ENCODE assay signal across 8 cellular contexts in the genomic region with DNA sequence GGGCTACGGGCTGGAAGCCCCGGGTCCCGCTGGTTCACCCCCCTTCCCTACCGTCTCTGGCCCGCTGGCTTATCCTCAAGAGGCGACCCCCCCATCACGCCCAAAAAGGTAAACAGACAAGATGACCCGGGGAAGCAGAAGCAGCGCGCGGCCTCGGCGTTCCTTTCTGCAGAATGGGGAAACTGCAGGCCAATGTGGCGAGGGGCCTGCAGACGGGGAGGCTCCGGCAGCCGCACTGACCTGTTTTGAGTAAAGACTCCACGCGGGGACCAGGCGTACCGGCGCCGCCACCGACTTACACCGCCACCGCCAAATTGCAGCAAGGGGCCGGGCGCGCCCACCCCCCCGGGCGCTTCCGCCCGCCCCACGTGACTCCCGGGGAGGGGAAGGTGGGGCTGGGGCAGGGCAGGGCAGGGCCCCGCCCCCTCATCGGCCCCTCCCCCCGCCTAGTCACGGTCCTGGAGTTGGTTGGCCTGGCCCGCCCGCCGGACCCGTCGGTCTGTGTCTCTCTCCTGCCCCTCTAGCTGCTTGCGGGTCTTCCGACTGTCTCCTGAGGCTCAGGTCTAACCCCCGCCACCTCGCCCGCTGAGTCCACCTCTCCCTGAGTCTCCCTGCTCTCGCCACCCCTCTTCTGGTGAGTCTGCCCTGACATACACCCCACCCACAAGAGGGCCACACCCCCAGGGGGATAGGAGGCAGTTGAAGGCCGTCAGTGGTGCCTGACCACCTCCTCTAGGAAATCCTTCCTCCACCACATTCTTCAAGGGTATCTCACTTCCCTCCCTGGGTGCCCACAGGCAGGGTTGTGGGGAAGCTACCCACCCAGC. TPM values are rescaled to one million over a fixed set of nuclear protein-coding genes. Genes with fewer than 3 reads are reported as not detected.
DNase-seq lines count a peak whose midpoint lies in the region; ATAC-seq lines count a peak whose summit lies in the region.

A gene (minus strand): TSS at position 321 of the 827 bp plus-strand sequence. CDS start 25,280 bp downstream, outside the sequence.

- CTCF ChIA-PET in activated CD8-positive, alpha-beta T cell treated with anti-CD3 and anti-CD28 coated beads, Interleukin-2, amount 10 ng/mL, durations not matched to agents 7 days and 5 days (lab: Charles Lee): interaction anchor here (1.1 to 1.4 kb wide), 3 partner anchors 27 to 30 kb away, joined by 3 to 7 read pairs (median 4); no protein-coding TSS in a partner anchor

- H3K4me3 Mint-ChIP-seq in activated CD8-positive, alpha-beta T cell treated with anti-CD3 and anti-CD28 coated beads, Interleukin-2, amount 10 ng/mL, durations not matched to agents 7 days and 5 days: peak within 1 kb of the TSS; percentile 88

- no peaks in the 10 kb centered on the region for H3K27me3 Mint-ChIP-seq in activated CD8-positive, alpha-beta T cell treated with anti-CD3 and anti-CD28 coated beads, Interleukin-2, amount 10 ng/mL, durations not matched to agents 7 days and 5 days (ENCODE audit: low read depth)

- peaks cover 8% of the 10 kb centered on the region for H3K36me3 Mint-ChIP-seq in activated CD8-positive, alpha-beta T cell treated with anti-CD3 and anti-CD28 coated beads, Interleukin-2, amount 10 ng/mL, durations not matched to agents 7 days and 5 days (ENCODE audit: low read depth)

- peak; percentile 31 to 51 for DNase-seq in NCI-H187 (lab: John Stamatoyannopoulos, UW)
- DNase-seq in NCI-H187 treated with DMSO at 0.1 percent for 48 hours (lab: John Stamatoyannopoulos, UW): no peak
- peak; percentile 85 for DNase-seq in NCI-H82 (lab: John Stamatoyannopoulos, UW)
- DNase-seq in activated CD8-positive, alpha-beta T cell treated with anti-CD3 and anti-CD28 coated beads, Interleukin-2, amount 10 ng/mL, durations not matched to agents 7 days and 5 days: peak; percentile 82
- DNase-seq in effector CD8-positive, alpha-beta T cell (lab: John Stamatoyannopoulos, UW): peak; percentile 69
- peak; percentile 57 to 77 for DNase-seq in lung microvascular endothelial cell (ENCODE audit: low read depth in 2 of 2)
- DNase-seq in stimulated activated CD4-positive, alpha-beta T cell treated with anti-CD3 and anti-CD28 coated beads, TNF-alpha, amount 100 ng/mL, for 48 hours (ENCODE audit: low read depth in 3 of 3): peak; percentile 35 to 68 (median 43)

- peaks cover 33% of the 10 kb centered on the region for H3K4me1 Mint-ChIP-seq in activated CD8-positive, alpha-beta T cell treated with anti-CD3 and anti-CD28 coated beads, Interleukin-2, amount 10 ng/mL, durations not matched to agents 7 days and 5 days (ENCODE audit: low read depth)

- peak within 1 kb of the TSS; percentile 95 for H3K27ac Mint-ChIP-seq in activated CD8-positive, alpha-beta T cell treated with anti-CD3 and anti-CD28 coated beads, Interleukin-2, amount 10 ng/mL, durations not matched to agents 7 days and 5 days

- peak; percentile 69 for ATAC-seq in HG03066 (IDR thresholded peaks at IDR 0.05; ENCODE audit: low read depth, unreplicated experiment)
- ATAC-seq in activated CD8-positive, alpha-beta T cell treated with anti-CD3 and anti-CD28 coated beads, Interleukin-2, amount 10 ng/mL, durations not matched to agents 7 days and 5 days: peak; percentile 85

- POLR2A ChIA-PET in activated CD8-positive, alpha-beta T cell treated with anti-CD3 and anti-CD28 coated beads, Interleukin-2, amount 10 ng/mL, durations not matched to agents 7 days and 5 days (lab: Charles Lee): interaction anchor here (0.6 kb wide), 1 partner anchor 10 kb away, joined by 3 read pairs; no protein-coding TSS in a partner anchor

- no peaks in the 10 kb centered on the region for H3K9me3 Mint-ChIP-seq in activated CD8-positive, alpha-beta T cell treated with anti-CD3 and anti-CD28 coated beads, Interleukin-2, amount 10 ng/mL, durations not matched to agents 7 days and 5 days (ENCODE audit: insufficient read depth)

RNA-seq across cellular contexts. Expression of the gene that starts here (rescaled TPM):
- total RNA-seq in activated CD8-positive, alpha-beta T cell treated with anti-CD3 and anti-CD28 coated beads, Interleukin-2, amount 10 ng/mL, durations not matched to agents 7 days and 5 days: 10 to 100 TPM; 84.3 to 89.6 TPM
- 72.1 and 76.8 TPM in 2 replicates for total RNA-seq in lung microvascular endothelial cell
